Comparison of ENCODE assay signal across 8 cellular contexts in the genomic region with DNA sequence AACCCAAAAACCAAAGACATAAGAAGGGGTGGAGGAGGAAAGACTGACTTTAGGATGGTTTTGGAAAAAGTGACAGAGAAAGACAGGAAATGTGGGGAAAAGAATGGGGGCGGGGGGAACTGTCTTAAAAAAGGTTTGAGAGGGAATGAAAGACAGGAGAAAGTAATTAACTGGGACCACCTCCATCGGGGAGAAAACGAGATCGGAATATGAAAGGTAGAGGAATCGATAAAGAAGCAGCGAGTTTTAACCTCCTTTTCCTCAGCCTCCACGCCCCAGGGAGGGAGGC. TPM values are rescaled to one million over a fixed set of nuclear protein-coding genes. Genes with fewer than 3 reads are reported as not detected.
DNase-seq lines count a peak whose midpoint lies in the region; ATAC-seq and TF ChIP-seq lines count a peak whose summit lies in the region.

No MANE protein-coding gene starts in this region.

- no peaks in the 10 kb centered on the region for H3K36me3 ChIP-seq in tibial artery

- no peaks in the 10 kb centered on the region for H3K9me3 ChIP-seq in tibial artery

- H3K4me3 ChIP-seq in tibial artery: peak overlapping the region; percentile 84 to 97

- peaks cover 45% of the 10 kb centered on the region for H3K4me1 Mint-ChIP-seq in activated naive CD4-positive, alpha-beta T cell treated with anti-CD3 and anti-CD28 coated beads, Interleukin-2, amount 50 U/mL, for 24 hours
- peaks cover 23% of the 10 kb centered on the region for H3K4me1 Mint-ChIP-seq in activated naive CD8-positive, alpha-beta T cell treated with anti-CD3 and anti-CD28 coated beads for 36 hours

- TF ChIP-seq CTCF in tibial artery (IDR thresholded peaks at IDR 0.05): no peak

- peaks cover 0 to 52% (median 9%) of the 10 kb centered on the region in 4 donors for H3K4me1 ChIP-seq in tibial artery

- H3K27me3 ChIP-seq in layer of hippocampus (ENCODE audit: control insufficient read depth, insufficient read depth, low read length) (no peaks in the 10 kb centered on the region), tibial artery (no peaks in the 10 kb centered on the region)

- no peaks in the 10 kb centered on the region for H3K9me3 Mint-ChIP-seq in activated naive CD4-positive, alpha-beta T cell treated with anti-CD3 and anti-CD28 coated beads, Interleukin-2, amount 50 U/mL, for 24 hours
- no peaks in the 10 kb centered on the region for H3K9me3 Mint-ChIP-seq in activated naive CD8-positive, alpha-beta T cell treated with anti-CD3 and anti-CD28 coated beads for 36 hours

- intact Hi-C loops in tibial artery (cut with DNase I; ENCODE audit: low total_unique reads): no loop called here

- H3K36me3 Mint-ChIP-seq in activated naive CD4-positive, alpha-beta T cell treated with anti-CD3 and anti-CD28 coated beads, Interleukin-2, amount 50 U/mL, for 24 hours: peaks cover 4% of the 10 kb centered on the region
- H3K36me3 Mint-ChIP-seq in activated naive CD8-positive, alpha-beta T cell treated with anti-CD3 and anti-CD28 coated beads for 36 hours: peaks cover 9% of the 10 kb centered on the region

- H3K27me3 Mint-ChIP-seq in activated naive CD4-positive, alpha-beta T cell treated with anti-CD3 and anti-CD28 coated beads, Interleukin-2, amount 50 U/mL, for 24 hours: no peaks in the 10 kb centered on the region
- no peaks in the 10 kb centered on the region for H3K27me3 Mint-ChIP-seq in activated naive CD8-positive, alpha-beta T cell treated with anti-CD3 and anti-CD28 coated beads for 36 hours

- no peak for DNase-seq in activated naive CD4-positive, alpha-beta T cell (lab: John Stamatoyannopoulos, UW)
- DNase-seq in activated naive CD8-positive, alpha-beta T cell treated with anti-CD3 and anti-CD28 coated beads for 36 hours: no peak
- no peak for DNase-seq in tibial artery
- DNase-seq in UCSD-AML1 (lab: John Stamatoyannopoulos, UW; ENCODE audit: unreplicated experiment): no peak
- DNase-seq in HK-2 (ENCODE audit: unreplicated experiment): no peak

- ATAC-seq in GM19452 (IDR thresholded peaks at IDR 0.05; ENCODE audit: unreplicated experiment): no peak

- peak overlapping the region; percentile 98 for H3K4me3 Mint-ChIP-seq in activated naive CD4-positive, alpha-beta T cell treated with anti-CD3 and anti-CD28 coated beads, Interleukin-2, amount 50 U/mL, for 24 hours
- peak overlapping the region; percentile 100 for H3K4me3 Mint-ChIP-seq in activated naive CD8-positive, alpha-beta T cell treated with anti-CD3 and anti-CD28 coated beads for 36 hours

- H3K27ac Mint-ChIP-seq in activated naive CD4-positive, alpha-beta T cell treated with anti-CD3 and anti-CD28 coated beads, Interleukin-2, amount 50 U/mL, for 24 hours: peak overlapping the region; percentile 99
- peak overlapping the region; percentile 100 for H3K27ac Mint-ChIP-seq in activated naive CD8-positive, alpha-beta T cell treated with anti-CD3 and anti-CD28 coated beads for 36 hours

- peak overlapping the region; percentile 86 for H3K27ac ChIP-seq in layer of hippocampus (ENCODE audit: low read depth, low read length)
- peak overlapping the region; percentile 96 to 100 for H3K27ac ChIP-seq in tibial artery

RNA-seq across cellular contexts. Expression of gene MTMR2, which starts 0.5 kb away (rescaled TPM):
- 10 to 100 TPM; 48.0 to 51.7 TPM for total RNA-seq in activated naive CD8-positive, alpha-beta T cell treated with anti-CD3 and anti-CD28 coated beads for 36 hours
